1 cellular context compared by ENCODE assay signal in the genomic region with DNA sequence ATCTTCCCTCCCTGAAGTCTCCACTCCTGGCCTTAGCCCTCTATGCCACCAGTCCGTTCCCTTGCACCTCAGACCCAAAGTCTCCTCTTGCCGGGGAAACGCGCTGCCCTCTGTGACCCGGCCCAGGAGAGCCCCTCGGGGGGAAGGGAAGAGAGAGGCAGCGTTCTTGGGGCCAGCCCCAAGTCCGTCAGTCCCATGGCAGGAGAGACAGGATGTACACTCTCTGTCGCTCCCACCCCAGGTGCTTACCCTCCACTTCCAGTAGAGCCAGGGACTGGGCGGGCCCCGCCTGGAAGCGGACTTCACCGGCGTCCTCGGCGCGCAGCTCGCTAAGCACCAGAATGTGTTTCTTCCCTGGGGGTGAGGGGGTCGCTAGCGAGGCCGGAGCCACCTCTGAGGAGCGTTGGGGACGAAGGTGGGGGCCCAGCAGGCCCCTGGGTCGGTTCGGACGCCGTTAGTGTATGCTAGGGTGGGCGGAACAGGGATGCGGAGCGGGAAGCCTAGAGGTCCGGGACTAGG.
TF ChIP-seq lines count a peak whose summit lies in the region.

No MANE protein-coding gene starts in this region.

TF ChIP-seq in K562, 482 proteins besides CTCF, POLR2A, EP300 and RAD21:
- TF ChIP-seq, protein P1, sequence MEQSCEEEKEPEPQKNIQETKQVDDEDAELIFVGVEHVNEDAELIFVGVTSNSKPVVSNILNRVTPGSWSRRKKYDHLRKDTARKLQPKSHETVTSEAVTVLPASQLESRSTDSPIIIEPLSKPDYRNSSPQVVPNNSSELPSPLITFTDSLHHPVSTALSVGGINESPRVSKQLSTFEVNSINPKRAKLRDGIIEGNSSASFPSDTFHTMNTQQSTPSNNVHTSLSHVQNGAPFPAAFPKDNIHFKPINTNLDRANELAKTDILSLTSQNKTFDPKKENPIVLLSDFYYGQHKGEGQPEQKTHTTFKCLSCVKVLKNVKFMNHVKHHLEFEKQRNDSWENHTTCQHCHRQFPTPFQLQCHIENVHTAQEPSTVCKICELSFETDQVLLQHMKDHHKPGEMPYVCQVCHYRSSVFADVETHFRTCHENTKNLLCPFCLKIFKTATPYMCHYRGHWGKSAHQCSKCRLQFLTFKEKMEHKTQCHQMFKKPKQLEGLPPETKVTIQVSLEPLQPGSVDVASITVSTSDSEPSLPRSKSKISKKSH (CRISPR knock-in tag; IDR thresholded peaks at IDR 0.05), result no peak
- 0 out of 2 replicates have a peak, but pooled peaks have one; percentile 27 for TF ChIP-seq FOXK1 (CRISPR knock-in tag; IDR thresholded peaks at IDR 0.05; ENCODE audit: borderline replicate concordance)
- TF ChIP-seq TEAD1 (CRISPR knock-in tag; IDR thresholded peaks at IDR 0.05), result peak in 1 of 2 experiments; percentile 12; a peak in 1 of 4 replicates
- peak; percentile 55 for TF ChIP-seq POLR2G (IDR thresholded peaks at IDR 0.05; ENCODE audit: low read depth, low read length)
- no peak for TF ChIP-seq ADNP (tag; IDR thresholded peaks at IDR 0.05)
- no peak for TF ChIP-seq FOXJ3 (CRISPR knock-in tag; IDR thresholded peaks at IDR 0.05)
- peak; percentile 11 for TF ChIP-seq HMGN3 (IDR thresholded peaks at IDR 0.05; ENCODE audit: borderline replicate concordance, extremely low read depth, insufficient read length, low read depth, low read length)
- 0 out of 2 replicates have a peak, but pooled peaks have one; percentile 7 for TF ChIP-seq MTA3 (IDR thresholded peaks at IDR 0.05; ENCODE audit: borderline replicate concordance)
- TF ChIP-seq, protein P2, sequence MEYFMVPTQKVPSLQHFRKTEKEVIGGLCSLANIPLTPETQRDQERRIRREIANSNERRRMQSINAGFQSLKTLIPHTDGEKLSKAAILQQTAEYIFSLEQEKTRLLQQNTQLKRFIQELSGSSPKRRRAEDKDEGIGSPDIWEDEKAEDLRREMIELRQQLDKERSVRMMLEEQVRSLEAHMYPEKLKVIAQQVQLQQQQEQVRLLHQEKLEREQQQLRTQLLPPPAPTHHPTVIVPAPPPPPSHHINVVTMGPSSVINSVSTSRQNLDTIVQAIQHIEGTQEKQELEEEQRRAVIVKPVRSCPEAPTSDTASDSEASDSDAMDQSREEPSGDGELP (CRISPR knock-in tag; IDR thresholded peaks at IDR 0.05; ENCODE audit: borderline replicate concordance), result 0 out of 2 replicates have a peak, but pooled peaks have one; percentile 1
- no peak for TF ChIP-seq CHD4 (IDR thresholded peaks at IDR 0.05; ENCODE audit: insufficient read depth, insufficient replicate concordance, low read depth, low read length, poor library complexity, severe bottlenecking)
- TF ChIP-seq KDM2B (CRISPR knock-in tag; IDR thresholded peaks at IDR 0.05), result 0 out of 2 replicates have a peak, but pooled peaks have one; percentile 28
TF ChIP-seq in K562: peak in this region for 7.
